ENCODE assay signal across 12 cellular contexts in genomic region chr7:130919316-130920103, GRCh38.
DNase-seq lines count a peak whose midpoint lies in the region; ATAC-seq, FAIRE-seq and TF ChIP-seq lines count a peak whose summit lies in the region.
"Had no signal": no experiment of that assay in that cellular context is flagged by ENCODE, and none has a peak within 500 bp of the region (broad histone marks: within the 10 kb centered on the region; RNA-seq: fewer than 3 reads in every experiment).

No MANE protein-coding gene starts in this region.

- H3K27me3 ChIP-seq in heart left ventricle (no peaks in the 10 kb centered on the region), HepG2 (ENCODE audit: control insufficient read depth in 1 of 2, insufficient read depth in 2 of 2, low read length in 2 of 2) (no peaks in the 10 kb centered on the region), transverse colon (no peaks in the 10 kb centered on the region)
- H3K27me3 ChIP-seq: foreskin keratinocyte had no signal

- BruUV-seq in HepG2 (replicated peaks; lab: Mats Ljungman, UMichigan) = no TSS peak

- POLR2A ChIA-PET in HepG2 (lab: Yijun Ruan, JAX) = interaction anchor here (1.1 to 2.1 kb wide), 2 partner anchors 20 to 22 kb away, joined by 5 to 8 read pairs; no protein-coding TSS in a partner anchor

- WGBS in heart left ventricle, 4 donors = 84 to 91% (median 88%) methylated on average over 2 of the region's 2 CpGs
- 16% methylated on average over 2 of the region's 2 CpGs for WGBS in HepG2 (ENCODE audit: low lambda C conversion rate)
- WGBS in transverse colon (ENCODE audit: low coverage in 1 of 2), 2 donors = 52% methylated on average over 2 of the region's 2 CpGs

- H3K9ac ChIP-seq in HepG2 (ENCODE audit: insufficient read depth, low read depth, low read length) = no peak overlapping the region

- H3K4me3 Mint-ChIP-seq in activated T-helper 1 cell treated with anti-CD3 and anti-CD28 coated beads, Interleukin-12 subunit alpha, Interleukin-12 subunit beta, Interleukin-2, Interleukin-4 antibody, amounts not matched to agents 30 ng/mL and 10 ng/mL and 1 ng/mL, durations not matched to agents 14 hours and 24 hours and 36 hours = peak overlapping the region; percentile 48

- TF ChIP-seq CTCF in heart left ventricle (IDR thresholded peaks at IDR 0.05) (no peak), HepG2 (CRISPR knock-in tag; IDR thresholded peaks at IDR 0.05) (no peak), transverse colon (IDR thresholded peaks at IDR 0.05) (no peak)

- no peak for TF ChIP-seq POLR2A in heart left ventricle (IDR thresholded peaks at IDR 0.05)
- no peak; a peak in 2 of 4 replicates for TF ChIP-seq POLR2A in HepG2 (IDR thresholded peaks at IDR 0.05; ENCODE audit: insufficient read depth in 1 of 2, low read depth in 2 of 2, low read length in 2 of 2)
- TF ChIP-seq POLR2A in transverse colon (IDR thresholded peaks at IDR 0.05) = no peak
- TF ChIP-seq POLR2A in erythroblast (IDR thresholded peaks at IDR 0.05; ENCODE audit: low read length) = no peak

- H3K27ac ChIP-seq in heart left ventricle (peak overlapping the region in 11 of 12 donors; percentile 4 to 92 (median 80)), HepG2 (ENCODE audit: extremely low read length, insufficient read depth, low read length) (peak overlapping the region; percentile 94), transverse colon (peak overlapping the region; percentile 84 to 94 (median 88))
- H3K27ac ChIP-seq: foreskin keratinocyte had no signal

- H3K4me2 ChIP-seq in HepG2 (ENCODE audit: low read depth, low read length) = peak overlapping the region; percentile 98

- no peak for ATAC-seq in heart left ventricle
- ATAC-seq in left cardiac atrium = no peak
- no peak for ATAC-seq in HepG2
- ATAC-seq in GM18867 (IDR thresholded peaks at IDR 0.05; ENCODE audit: unreplicated experiment) = no peak
- ATAC-seq: foreskin keratinocyte, left lobe of liver had no signal

- H3K36me3 ChIP-seq in heart left ventricle (peaks cover 0 to 21% (median 0%) of the 10 kb centered on the region in 9 donors), HepG2 (replicated peaks in 1 of 2; ENCODE audit: control insufficient read depth in 1 of 2, insufficient read depth in 2 of 2, low read length in 2 of 2) (peaks cover 5 to 17% of the 10 kb centered on the region in 2 experiments), transverse colon (no peaks in the 10 kb centered on the region)

- H3K9me3 ChIP-seq in heart left ventricle (no peaks in the 10 kb centered on the region), HepG2 (ENCODE audit: low read length) (no peaks in the 10 kb centered on the region), transverse colon (no peaks in the 10 kb centered on the region)

- CTCF ChIA-PET in HepG2 (lab: Yijun Ruan, JAX; ENCODE audit: low intra/inter-chr PET ratio, low total read pairs) = no interaction called here

- TF ChIP-seq EP300 in HepG2 (IDR thresholded peaks at IDR 0.05; ENCODE audit: low read depth in 2 of 2, low read length in 2 of 2) (peak in 1 of 2 experiments; percentile 39; a peak in 1 of 4 replicates), HepG2 (CRISPR knock-in tag; IDR thresholded peaks at IDR 0.05; ENCODE audit: borderline replicate concordance) (no peak), transverse colon (IDR thresholded peaks at IDR 0.05; ENCODE audit: low read depth) (no peak)

- H3K4me1 Mint-ChIP-seq in activated T-helper 1 cell treated with anti-CD3 and anti-CD28 coated beads, Interleukin-12 subunit alpha, Interleukin-12 subunit beta, Interleukin-2, Interleukin-4 antibody, amounts not matched to agents 30 ng/mL and 10 ng/mL and 1 ng/mL, durations not matched to agents 14 hours and 24 hours and 36 hours (ENCODE audit: low read depth) = peaks cover 82% of the 10 kb centered on the region

- H3K9me3 Mint-ChIP-seq in activated T-helper 1 cell treated with anti-CD3 and anti-CD28 coated beads, Interleukin-12 subunit alpha, Interleukin-12 subunit beta, Interleukin-2, Interleukin-4 antibody, amounts not matched to agents 30 ng/mL and 10 ng/mL and 1 ng/mL, durations not matched to agents 14 hours and 24 hours and 36 hours = no peaks in the 10 kb centered on the region

- intact Hi-C loops in heart left ventricle (cut with DNase I) (no loop called here), left cardiac atrium (cut with DNase I) (no loop called here), HepG2 (cut with micrococcal nuclease; ENCODE audit: unreplicated experiment) (no loop called here), transverse colon (cut with DNase I; ENCODE audit: low total_unique reads) (no loop called here)
- intact Hi-C loops in activated T-helper 1 cell treated with anti-CD3 and anti-CD28 coated beads, Interleukin-12 subunit alpha, Interleukin-12 subunit beta, Interleukin-2, Interleukin-4 antibody, amounts not matched to agents 30 ng/mL and 10 ng/mL and 1 ng/mL, durations not matched to agents 14 hours and 24 hours and 36 hours (cut with micrococcal nuclease) = no loop called here

- H3K27me3 Mint-ChIP-seq in activated T-helper 1 cell treated with anti-CD3 and anti-CD28 coated beads, Interleukin-12 subunit alpha, Interleukin-12 subunit beta, Interleukin-2, Interleukin-4 antibody, amounts not matched to agents 30 ng/mL and 10 ng/mL and 1 ng/mL, durations not matched to agents 14 hours and 24 hours and 36 hours (ENCODE audit: insufficient read depth) = no peaks in the 10 kb centered on the region

- H2AFZ ChIP-seq in HepG2 (ENCODE audit: low read length) = no peak overlapping the region

- in situ Hi-C loops in HepG2 (cut with HindIII; ENCODE audit: extremely low pct_ligation_motif_present, low pct_unique_long_range_greater_than_20kb) (no loop called here), transverse colon (cut with MboI; ENCODE audit: low pct_ligation_motif_present in 1 of 4, low pct_unique_long_range_greater_than_20kb in 1 of 4, low sequenced_read_pairs in 3 of 4) (no loop called here)

- FAIRE-seq in HepG2 (lab: Jason Lieb, UNC) = no peak
- FAIRE-seq: HTR-8/SVneo had no signal

- TF ChIP-seq RAD21 in HepG2 (CRISPR knock-in tag; IDR thresholded peaks at IDR 0.05) = no peak

- DNase-seq in heart left ventricle (no peak), left cardiac atrium (no peak), HepG2 (ENCODE audit: low spot score) (peak; percentile 54), transverse colon (no peak), erythroblast (lab: John Stamatoyannopoulos, UW) (no peak), islet precursor cell (no peak)
- DNase-seq in activated T-helper 1 cell treated with anti-CD3 and anti-CD28 coated beads, Interleukin-12 subunit alpha, Interleukin-12 subunit beta, Interleukin-2, Interleukin-4 antibody, amounts not matched to agents 30 ng/mL and 10 ng/mL and 1 ng/mL, durations not matched to agents 14 hours and 24 hours and 36 hours (ENCODE audit: low spot score) = no peak
- DNase-seq: foreskin keratinocyte; NK-92 treated with Interleukin-12 subunit alpha and Interleukin-12 subunit beta, amount 100 ng/mL, for 24 hours had no signal

- peaks cover 55% of the 10 kb centered on the region for H3K36me3 Mint-ChIP-seq in activated T-helper 1 cell treated with anti-CD3 and anti-CD28 coated beads, Interleukin-12 subunit alpha, Interleukin-12 subunit beta, Interleukin-2, Interleukin-4 antibody, amounts not matched to agents 30 ng/mL and 10 ng/mL and 1 ng/mL, durations not matched to agents 14 hours and 24 hours and 36 hours (ENCODE audit: low read depth)

- H3K79me2 ChIP-seq in HepG2 (ENCODE audit: insufficient read depth, low read length) = peaks cover 96% of the 10 kb centered on the region

- H3K4me1 ChIP-seq in heart left ventricle (peaks cover 0 to 99% (median 57%) of the 10 kb centered on the region in 12 donors), HepG2 (ENCODE audit: insufficient read depth, low read length) (peaks cover 95% of the 10 kb centered on the region), transverse colon (peaks cover 51 to 97% (median 87%) of the 10 kb centered on the region in 4 donors)

- peak overlapping the region; percentile 83 for H3K27ac Mint-ChIP-seq in activated T-helper 1 cell treated with anti-CD3 and anti-CD28 coated beads, Interleukin-12 subunit alpha, Interleukin-12 subunit beta, Interleukin-2, Interleukin-4 antibody, amounts not matched to agents 30 ng/mL and 10 ng/mL and 1 ng/mL, durations not matched to agents 14 hours and 24 hours and 36 hours

- H4K20me1 ChIP-seq in HepG2 (ENCODE audit: insufficient read depth, low read length) = 0 out of 2 replicates have a peak, but pooled peaks cover 4% of the 10 kb centered on the region

- H3K4me3 ChIP-seq in heart left ventricle (no peak overlapping the region), HepG2 (replicated peaks in 1 of 3; ENCODE audit: insufficient read depth in 1 of 3, low read depth in 2 of 3, low read length in 3 of 3) (peak overlapping the region; percentile 9 to 70 (median 60); a peak in 2 of 6 replicates), transverse colon (no peak overlapping the region)

TF ChIP-seq in HepG2, 621 proteins besides CTCF, POLR2A, EP300 and RAD21 (continues in another document):
- TF ChIP-seq, protein P1, sequence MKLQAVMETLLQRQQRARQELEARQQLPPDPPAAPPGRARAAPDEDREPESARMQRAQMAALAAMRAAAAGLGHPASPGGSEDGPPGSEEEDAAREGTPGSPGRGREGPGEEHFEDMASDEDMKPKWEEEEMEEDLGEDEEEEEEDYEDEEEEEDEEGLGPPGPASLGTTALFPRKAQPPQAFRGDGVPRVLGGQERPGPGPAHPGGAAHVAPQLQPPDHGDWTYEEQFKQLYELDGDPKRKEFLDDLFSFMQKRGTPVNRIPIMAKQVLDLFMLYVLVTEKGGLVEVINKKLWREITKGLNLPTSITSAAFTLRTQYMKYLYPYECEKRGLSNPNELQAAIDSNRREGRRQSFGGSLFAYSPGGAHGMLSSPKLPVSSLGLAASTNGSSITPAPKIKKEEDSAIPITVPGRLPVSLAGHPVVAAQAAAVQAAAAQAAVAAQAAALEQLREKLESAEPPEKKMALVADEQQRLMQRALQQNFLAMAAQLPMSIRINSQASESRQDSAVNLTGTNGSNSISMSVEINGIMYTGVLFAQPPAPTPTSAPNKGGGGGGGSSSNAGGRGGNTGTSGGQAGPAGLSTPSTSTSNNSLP (IDR thresholded peaks at IDR 0.05; ENCODE audit: low read depth, low read length) = peak; percentile 80
- TF ChIP-seq SAP130 (CRISPR knock-in tag; IDR thresholded peaks at IDR 0.05; ENCODE audit: low read depth) (0 out of 2 replicates have a peak, but pooled peaks have one; percentile 11), ZNF704 (CRISPR knock-in tag; IDR thresholded peaks at IDR 0.05; ENCODE audit: borderline replicate concordance) (no peak), KAT7 (CRISPR knock-in tag; IDR thresholded peaks at IDR 0.05; ENCODE audit: borderline replicate concordance) (no peak), ZNF24 (IDR thresholded peaks at IDR 0.05) (no peak)

Comparison
In these comparisons a context has a peak if more than half of its experiments do, and no peak if none do; other contexts are left out.
1. H3K4me3 ChIP-seq: peak in HepG2 (3 of 3); none in heart left ventricle (0 of 12) and transverse colon (0 of 4).
2. Peak in every context shown above with its lines, with median percentiles within 50 percentile points of each other: H3K27ac ChIP-seq.